In the genomic region with DNA sequence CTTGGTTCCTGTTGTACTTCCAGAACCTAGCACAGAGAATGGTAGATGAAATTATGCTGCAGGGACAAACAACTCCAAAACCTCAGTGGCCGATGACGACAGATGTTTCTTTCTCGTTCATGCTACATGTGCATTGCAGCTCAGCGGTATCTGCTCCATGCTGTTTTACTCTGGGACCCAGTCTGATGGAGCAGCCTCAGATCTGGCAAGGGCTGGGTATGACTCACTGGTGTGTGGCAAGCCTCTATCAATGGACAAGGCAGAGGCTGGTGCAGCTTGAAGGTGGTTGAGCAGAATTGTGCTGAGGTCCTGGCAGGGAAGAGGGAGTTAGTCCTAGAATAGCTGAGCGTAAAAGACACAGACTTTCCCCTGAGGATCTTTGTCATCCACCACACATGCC, we compare ENCODE assay signal across 15 cellular contexts. TPM values are rescaled to one million over a fixed set of nuclear protein-coding genes. Genes with fewer than 3 reads are reported as not detected.
A peak's percentile ranks its signal among the peaks of the same experiment; 100 is the strongest.
DNase-seq lines count a peak whose midpoint lies in the region; ATAC-seq and TF ChIP-seq lines count a peak whose summit lies in the region.
"Had no signal": no experiment of that assay in that cellular context is flagged by ENCODE, and none has a peak within 500 bp of the region (broad histone marks: within the 10 kb centered on the region; RNA-seq: fewer than 3 reads in every experiment).

No MANE protein-coding gene starts in this region.

- no peak for TF ChIP-seq POLR2A in NB4 (IDR thresholded peaks at IDR 0.05; ENCODE audit: extremely low read depth, insufficient read length)

- H3K27ac ChIP-seq in coronary artery = no peak overlapping the region
- H3K27ac ChIP-seq: pancreas, suprapubic skin had no signal

- DNase-seq in GM04503 (ENCODE audit: low read depth) = peak; percentile 34
- peak; percentile 91 for DNase-seq in NB4 (ENCODE audit: low read depth)
- DNase-seq in coronary artery (ENCODE audit: low spot score) = peak; percentile 55
- DNase-seq in mucosa of gallbladder (ENCODE audit: low spot score) = peak; percentile 54
- no peak for DNase-seq in NCI-H1436 treated with DMSO at 0.1 percent for 48 hours (lab: John Stamatoyannopoulos, UW)
- DNase-seq in left colon = no peak
- DNase-seq in NCI-H510A (lab: John Stamatoyannopoulos, UW) = no peak
- DNase-seq: activated CD8-positive, alpha-beta T cell treated with anti-CD3 and anti-CD28 coated beads, Interleukin-2, amount 10 ng/mL, durations not matched to agents 7 days and 5 days; erythroblast; NCI-H524; pancreas; stimulated activated CD4-positive, alpha-beta T cell treated with anti-CD3 and anti-CD28 coated beads, Interleukin-4, amount 100 ng/mL, for 4 hours had no signal

- TF ChIP-seq CTCF in NB4 (IDR thresholded peaks at IDR 0.05; ENCODE audit: low read depth, low read length) (no peak), coronary artery (IDR thresholded peaks at IDR 0.05) (no peak)

- H3K4me3 ChIP-seq in NB4 (ENCODE audit: low read depth, low read length) = no peak overlapping the region
- H3K4me3 ChIP-seq in coronary artery = no peak overlapping the region
- H3K4me3 ChIP-seq: pancreas, suprapubic skin had no signal

- ATAC-seq in left colon (no peak), HG02885 (IDR thresholded peaks at IDR 0.05; ENCODE audit: poor library complexity, unreplicated experiment) (no peak)
- ATAC-seq: activated CD8-positive, alpha-beta T cell treated with anti-CD3 and anti-CD28 coated beads, Interleukin-2, amount 10 ng/mL, durations not matched to agents 7 days and 5 days had no signal

- intact Hi-C loops in left colon (cut with DNase I, micrococcal nuclease) = no loop called here

RNA-seq across cellular contexts. Expression of a gene that starts 10.3 kb away (rescaled TPM):
- total RNA-seq in mucosa of gallbladder (90.3 TPM), left colon (100 to 1,000 TPM in 1 of 2 donors, 10 to 100 TPM in 1; 98.9 to 104 TPM)

RNA-seq across cellular contexts. Expression of a gene that starts 17.0 kb away (rescaled TPM):
- total RNA-seq in mucosa of gallbladder = 6.3 TPM
- total RNA-seq in left colon = 1 to 10 TPM in 1 of 2 donors, not detected in 1; 3.4 TPM
- total RNA-seq: liver had no signal

Comparison
In these comparisons a context has a peak if more than half of its experiments do, and no peak if none do; other contexts are left out.
1. DNase-seq: peak in GM04503 (single experiment), NB4 (single experiment), coronary artery (single experiment) and mucosa of gallbladder (single experiment); none in NCI-H1436 treated with DMSO at 0.1 percent for 48 hours (single experiment), left colon (0 of 2) and NCI-H510A (single experiment).